Comparison of ENCODE assay signal across 17 cellular contexts in genomic region chr22:49999901-50000586, GRCh38. TPM values are rescaled to one million over a fixed set of nuclear protein-coding genes. Genes with fewer than 3 reads are reported as not detected.
A peak's percentile ranks its signal among the peaks of the same experiment; 100 is the strongest.
DNase-seq lines count a peak whose midpoint lies in the region; ATAC-seq and TF ChIP-seq lines count a peak whose summit lies in the region.
"Had no signal": no experiment of that assay in that cellular context is flagged by ENCODE, and none has a peak within 500 bp of the region (broad histone marks: within the 10 kb centered on the region; RNA-seq: fewer than 3 reads in every experiment).

No MANE protein-coding gene starts in this region.

- no peak for TF ChIP-seq RAD21 in IMR-90 (IDR thresholded peaks at IDR 0.05; ENCODE audit: low read length)

- peaks cover 18% of the 10 kb centered on the region for H3K27me3 Mint-ChIP-seq in osteocyte (ENCODE audit: unreplicated experiment)

- no peak overlapping the region for H2BK20ac ChIP-seq in IMR-90 (ENCODE audit: low read depth, low read length)

- TF ChIP-seq POLR2A in IMR-90 (IDR thresholded peaks at IDR 0.05; ENCODE audit: low read depth, low read length) = no peak

- no peak overlapping the region for H3K4me3 Mint-ChIP-seq in osteocyte (ENCODE audit: unreplicated experiment)

- no peaks in the 10 kb centered on the region for H3K36me3 Mint-ChIP-seq in osteocyte (ENCODE audit: unreplicated experiment)
- H3K36me3 Mint-ChIP-seq: T-cell had no signal

- in situ Hi-C loops in IMR-90 (cut with MboI; ENCODE audit: low sequenced_read_pairs) = no loop called here

- H3K9ac ChIP-seq in IMR-90 (ENCODE audit: low read depth, low read length) = no peak overlapping the region
- H3K9ac ChIP-seq: BLaER1 had no signal

- H3K4ac ChIP-seq in IMR-90 (ENCODE audit: low read depth, low read length) = no peak overlapping the region

- H3K14ac ChIP-seq in IMR-90 (replicated peaks; ENCODE audit: low read depth, low read length) = no peak overlapping the region

- H3K56ac ChIP-seq in IMR-90 (ENCODE audit: extremely low read depth, insufficient read depth, low read length) = no peak overlapping the region

- H3K9me1 ChIP-seq in IMR-90 (ENCODE audit: insufficient read depth, low read length) = peaks cover 4% of the 10 kb centered on the region; the same call in 1 of the 2 replicates

- no peak overlapping the region for H2BK120ac ChIP-seq in IMR-90 (ENCODE audit: low read depth, low read length)

- BruUV-seq in IMR-90 (replicated peaks; lab: Mats Ljungman, UMichigan) = no TSS peak

- no peak overlapping the region for H2BK15ac ChIP-seq in IMR-90 (ENCODE audit: low read depth, low read length)

- H3K27ac ChIP-seq in IMR-90 (ENCODE audit: insufficient read depth, low read length) (no peak overlapping the region), right atrium auricular region (no peak overlapping the region)
- H3K27ac ChIP-seq: ascending aorta, BLaER1, prostate gland had no signal

- dilution Hi-C loops in IMR-90 (cut with HindIII; ENCODE audit: low sequenced_read_pairs, unreplicated experiment) = no loop called here

- peak overlapping the region; percentile 40 for H2AFZ ChIP-seq in IMR-90 (replicated peaks; ENCODE audit: low read length, poor library complexity)

- POLR2A ChIA-PET in IMR-90 (lab: Charles Lee; ENCODE audit: unreplicated experiment) = no interaction called here

- peaks cover 2% of the 10 kb centered on the region; the same call in 1 of the 2 replicates for H3K4me1 ChIP-seq in IMR-90 (ENCODE audit: control insufficient read depth, insufficient read depth, low read length)
- H3K4me1 ChIP-seq in right atrium auricular region = peaks cover 0 to 5% of the 10 kb centered on the region in 2 donors
- H3K4me1 ChIP-seq in BE2C = peaks cover 3% of the 10 kb centered on the region; the same call in 1 of the 2 replicates
- H3K4me1 ChIP-seq: ascending aorta, BLaER1, prostate gland had no signal

- H3K9me3 ChIP-seq in IMR-90 (ENCODE audit: control insufficient read depth, insufficient read depth, low read length) (no peaks in the 10 kb centered on the region), right atrium auricular region (no peaks in the 10 kb centered on the region), BE2C (no peaks in the 10 kb centered on the region)
- H3K9me3 ChIP-seq: ascending aorta, BLaER1, prostate gland had no signal

- H3K4me2 ChIP-seq in IMR-90 (ENCODE audit: low read depth, low read length) = no peak overlapping the region; the same call in 1 of the 2 replicates
- H3K4me2 ChIP-seq: BLaER1 had no signal

- WGBS in IMR-90 (ENCODE audit: extremely low coverage in 2 of 2, insufficient read length in 1 of 2), 2 experiments = 22% methylated on average over 20 of the region's 44 CpGs; no CpG with 5 or more reads in 1 of the 2 experiments

- no peaks in the 10 kb centered on the region for H4K20me1 ChIP-seq in IMR-90 (ENCODE audit: insufficient read depth, low read length)
- H4K20me1 ChIP-seq: BLaER1 had no signal

- no peak overlapping the region for H4K8ac ChIP-seq in IMR-90 (ENCODE audit: low read depth in 2 of 2, low read length in 2 of 2)

- no peak overlapping the region for H2BK5ac ChIP-seq in IMR-90 (ENCODE audit: low read depth, low read length, poor library complexity, severe bottlenecking)

- no peak overlapping the region for H3K27ac Mint-ChIP-seq in osteocyte (ENCODE audit: unreplicated experiment)
- H3K27ac Mint-ChIP-seq: T-cell had no signal

- peaks cover 2% of the 10 kb centered on the region for H3K4me1 Mint-ChIP-seq in osteocyte (ENCODE audit: unreplicated experiment)

- no peak overlapping the region for H4K5ac ChIP-seq in IMR-90 (ENCODE audit: low read depth, low read length)

- TF ChIP-seq CTCF in IMR-90 (conservative IDR thresholded peaks at IDR 0.05; ENCODE audit: low read depth, low read length) = no peak
- no peak for TF ChIP-seq CTCF in right atrium auricular region (IDR thresholded peaks at IDR 0.05)
- no peak for TF ChIP-seq CTCF in osteocyte (IDR thresholded peaks at IDR 0.05)
- no peak for TF ChIP-seq CTCF in BE2C (IDR thresholded peaks at IDR 0.05; ENCODE audit: low read depth, low read length)

- H2AK9ac ChIP-seq in IMR-90 (replicated peaks; ENCODE audit: low read depth, low read length, poor library complexity) = no peak overlapping the region

- no peak overlapping the region for H3K23ac ChIP-seq in IMR-90 (ENCODE audit: low read depth, low read length)

- H3K9me3 Mint-ChIP-seq in osteocyte (ENCODE audit: unreplicated experiment) = no peaks in the 10 kb centered on the region
- H3K9me3 Mint-ChIP-seq: T-cell had no signal

- CTCF ChIA-PET in IMR-90 (lab: Yijun Ruan, JAX) = no interaction called here

- no peaks in the 10 kb centered on the region for H3K79me1 ChIP-seq in IMR-90 (ENCODE audit: low read depth in 1 of 2, low read length in 2 of 2)

- H3K18ac ChIP-seq in IMR-90 (ENCODE audit: low read depth, low read length) = no peak overlapping the region

- H3K27me3 ChIP-seq in IMR-90 (ENCODE audit: control insufficient read depth, insufficient read depth, low read length) (peaks cover 18% of the 10 kb centered on the region), right atrium auricular region (no peaks in the 10 kb centered on the region), BE2C (no peaks in the 10 kb centered on the region)
- H3K27me3 ChIP-seq: ascending aorta, BLaER1 had no signal

- no peak overlapping the region for H3K4me3 ChIP-seq in IMR-90 (ENCODE audit: insufficient read depth, low read depth, low read length)
- peak overlapping the region; percentile 16 to 42 for H3K4me3 ChIP-seq in right atrium auricular region
- H3K4me3 ChIP-seq in BE2C (ENCODE audit: low read depth, low read length) = no peak overlapping the region
- H3K4me3 ChIP-seq: BLaER1, prostate gland had no signal

- no peak overlapping the region for H4K91ac ChIP-seq in IMR-90 (ENCODE audit: insufficient read depth, low read depth, low read length)

- peak; percentile 62 for ATAC-seq in IMR-90 (ENCODE audit: low read depth)
- ATAC-seq: PC-3 had no signal

- DNase-seq in AG08396 (ENCODE audit: low spot score) (peak; percentile 15), IMR-90 (no peak), right atrium auricular region (ENCODE audit: low spot score) (no peak), osteocyte (ENCODE audit: extremely low spot score, unreplicated experiment) (peak; percentile 83), iPS-NIHi11 (ENCODE audit: low spot score) (no peak), NCI-H524 treated with DMSO at 0.1 percent for 48 hours (lab: John Stamatoyannopoulos, UW) (no peak), BE2C (no peak), NCI-H2227 (lab: John Stamatoyannopoulos, UW; ENCODE audit: unreplicated experiment) (no peak)
- DNase-seq: activated CD4-positive, alpha-beta T cell treated with anti-CD3 and anti-CD28 coated beads for 4 hours; EL; NCI-H2227 treated with DMSO at 0.1 percent for 48 hours; PC-3; stimulated activated CD4-positive, alpha-beta T cell treated with anti-CD3 and anti-CD28 coated beads, Interleukin-2, amount 100 ng/mL, for 24 hours had no signal

- H3K36me3 ChIP-seq in IMR-90 (ENCODE audit: control insufficient read depth, insufficient read depth, low read length) = no peaks in the 10 kb centered on the region
- H3K36me3 ChIP-seq in right atrium auricular region = no peaks in the 10 kb centered on the region
- no peaks in the 10 kb centered on the region for H3K36me3 ChIP-seq in BE2C
- H3K36me3 ChIP-seq: ascending aorta, BLaER1, prostate gland had no signal

- H2AK5ac ChIP-seq in IMR-90 (ENCODE audit: low read depth, low read length) = no peak overlapping the region

- intact Hi-C loops in IMR-90 (cut with micrococcal nuclease) = no loop called here

TF ChIP-seq in IMR-90, 13 proteins besides CTCF, POLR2A, EP300 and RAD21 (continues in another document):
- no peak for TF ChIP-seq CHD1 (IDR thresholded peaks at IDR 0.05; ENCODE audit: low read depth, low read length)
- no peak for TF ChIP-seq ELK1 (IDR thresholded peaks at IDR 0.05; ENCODE audit: borderline replicate concordance, low read depth, low read length)
- no peak for TF ChIP-seq NFE2L2 (IDR thresholded peaks at IDR 0.05; ENCODE audit: low read depth, low read length)
- TF ChIP-seq MAZ (IDR thresholded peaks at IDR 0.05; ENCODE audit: borderline replicate concordance, low read depth, low read length) = no peak
- TF ChIP-seq BHLHE40 (IDR thresholded peaks at IDR 0.05; ENCODE audit: low read depth, low read length) = no peak
- no peak for TF ChIP-seq MXI1 (IDR thresholded peaks at IDR 0.05; ENCODE audit: borderline replicate concordance, low read depth, low read length)
- TF ChIP-seq SMC3 (IDR thresholded peaks at IDR 0.05; ENCODE audit: low read depth, low read length) = no peak
- TF ChIP-seq MAFK (IDR thresholded peaks at IDR 0.05; ENCODE audit: low read depth, low read length) = no peak
- TF ChIP-seq RFX5 (IDR thresholded peaks at IDR 0.05; ENCODE audit: low read depth, low read length) = no peak

RNA-seq across cellular contexts. Expression of gene IL17REL, which starts 12.5 kb away (rescaled TPM):
- total RNA-seq in IMR-90 (2012; rRNA removed) (not detected in 2 replicates), right atrium auricular region (not detected), osteocyte (not detected in 2 replicates)
- polyA plus RNA-seq in IMR-90 (2012; rRNA removed) = not detected in 2 replicates
- polyA plus RNA-seq in IMR-90 (2012; cell fraction: cytosol; rRNA removed) = 0.01 TPM in 1 of 2 replicates, not detected in the other
- polyA plus RNA-seq in IMR-90 (2012; cell fraction: nucleus; rRNA removed; ENCODE audit: low replicate concordance) = 0.04 and 0.05 TPM in 2 replicates
- polyA plus RNA-seq in BE2C (2012; ENCODE audit: insufficient read depth, insufficient read length, low read depth) = not detected
- total RNA-seq: ascending aorta had no signal

RNA-seq across cellular contexts. Expression of gene PIM3, which starts 39.5 kb away (rescaled TPM):
- total RNA-seq in IMR-90 (2012; rRNA removed) (8.6 and 10.3 TPM in 2 replicates), right atrium auricular region (10 to 100 TPM; 64.5 to 66.9 TPM), osteocyte (18.6 TPM in 2 replicates)
- 24.7 and 28.6 TPM in 2 replicates for polyA plus RNA-seq in IMR-90 (2012; rRNA removed)
- 31.4 and 45.1 TPM in 2 replicates for polyA plus RNA-seq in IMR-90 (2012; cell fraction: cytosol; rRNA removed)
- 37.2 and 85.2 TPM in 2 replicates for polyA plus RNA-seq in IMR-90 (2012; cell fraction: nucleus; rRNA removed; ENCODE audit: low replicate concordance)
- polyA plus RNA-seq in BE2C (2012; ENCODE audit: insufficient read depth, insufficient read length, low read depth) = 286 TPM

RNA-seq across cellular contexts. Expression of gene TTLL8, which starts 58.1 kb away (rescaled TPM):
- not detected in 2 replicates for total RNA-seq in IMR-90 (2012; rRNA removed)
- not detected in 2 replicates for polyA plus RNA-seq in IMR-90 (2012; rRNA removed)
- not detected in 2 replicates for polyA plus RNA-seq in IMR-90 (2012; cell fraction: cytosol; rRNA removed)
- polyA plus RNA-seq in IMR-90 (2012; cell fraction: nucleus; rRNA removed; ENCODE audit: low replicate concordance) = not detected in 2 replicates
- total RNA-seq in right atrium auricular region = not detected
- total RNA-seq in osteocyte = not detected in 2 replicates
- not detected for polyA plus RNA-seq in BE2C (2012; ENCODE audit: insufficient read depth, insufficient read length, low read depth)
- total RNA-seq: ascending aorta, PC-3, T-cell had no signal

Comparison
In these comparisons a context has a peak if more than half of its experiments do, and no peak if none do; other contexts are left out.
1. DNase-seq: peak in AG08396 (single experiment) and osteocyte (single experiment); none in IMR-90 (single experiment), right atrium auricular region (single experiment), iPS-NIHi11 (single experiment), NCI-H524 treated with DMSO at 0.1 percent for 48 hours (single experiment), BE2C (single experiment) and NCI-H2227 (single experiment).
2. H3K4me3 ChIP-seq: peak in right atrium auricular region (2 of 2); none in IMR-90 (single experiment) and BE2C (single experiment).